In genomic region chr16:88870608-88871348, GRCh38 we compare ENCODE assay signal across 11 cellular contexts. TPM values are rescaled to one million over a fixed set of nuclear protein-coding genes. Genes with fewer than 3 reads are reported as not detected.
DNase-seq lines count a peak whose midpoint lies in the region; ATAC-seq, FAIRE-seq and TF ChIP-seq lines count a peak whose summit lies in the region.
"Had no signal": no experiment of that assay in that cellular context is flagged by ENCODE, and none has a peak within 500 bp of the region (broad histone marks: within the 10 kb centered on the region; RNA-seq: fewer than 3 reads in every experiment).

No MANE protein-coding gene starts in this region.

- H3K27me3 Mint-ChIP-seq in naive B cell: peaks cover 0 to 25% (median 8%) of the 10 kb centered on the region in 3 donors

- no peaks in the 10 kb centered on the region for H3K9me3 ChIP-seq in SK-N-SH

- peak overlapping the region in 7 of 8 donors; percentile 20 to 76 (median 57) for H3K4me3 Mint-ChIP-seq in naive B cell

- H3K9me3 Mint-ChIP-seq in naive B cell: peaks cover 0 to under 1% (median 0%) of the 10 kb centered on the region in 7 donors

- no peak overlapping the region for H3K27ac ChIP-seq in SK-N-SH (ENCODE audit: low read depth in 2 of 2, low read length in 1 of 2)
- H3K27ac ChIP-seq: SK-N-MC had no signal

- no peak for TF ChIP-seq RAD21 in SK-N-SH (IDR thresholded peaks at IDR 0.05; ENCODE audit: low read length)

- FAIRE-seq in GM12892 (lab: Jason Lieb, UNC): peak; percentile 90

- H4K20me1 ChIP-seq in SK-N-SH (ENCODE audit: insufficient read depth): no peaks in the 10 kb centered on the region

- no peaks in the 10 kb centered on the region for H3K36me3 ChIP-seq in SK-N-SH (replicated peaks in 1 of 2; ENCODE audit: control insufficient read depth in 1 of 2, insufficient read depth in 2 of 2, low read length in 1 of 2)

- no peak for TF ChIP-seq EP300 in SK-N-SH (IDR thresholded peaks at IDR 0.05; ENCODE audit: borderline replicate concordance in 1 of 2, low read depth in 1 of 2, low read length in 1 of 2)

- peaks cover 81% of the 10 kb centered on the region for H3K27me3 ChIP-seq in SK-N-SH (ENCODE audit: insufficient read depth)

- DNase-seq in NCI-H1436 (lab: John Stamatoyannopoulos, UW): peak; percentile 56
- no peak for DNase-seq in NCI-H1436 treated with DMSO at 0.1 percent for 48 hours (lab: John Stamatoyannopoulos, UW)
- no peak for DNase-seq in GM12892 (ENCODE audit: insufficient read length)
- DNase-seq in SK-N-SH: no peak
- DNase-seq in naive B cell: peak; percentile 29
- DNase-seq in HuH-7 (ENCODE audit: low spot score): no peak
- DNase-seq in NCI-H2029 (lab: John Stamatoyannopoulos, UW): no peak
- DNase-seq: 8988T, NCI-H2081 had no signal

- H2AFZ ChIP-seq in SK-N-SH (ENCODE audit: low read depth): no peak overlapping the region

- peaks cover 9 to 12% (median 11%) of the 10 kb centered on the region in 3 donors for H3K4me1 Mint-ChIP-seq in naive B cell

- H3K9ac ChIP-seq in SK-N-SH: no peak overlapping the region

- no peaks in the 10 kb centered on the region; a peak in 1 of 4 replicates for H3K4me1 ChIP-seq in SK-N-SH (ENCODE audit: control insufficient read depth in 1 of 2, insufficient read depth in 2 of 2, low read depth in 1 of 2, low read length in 1 of 2)

- peak overlapping the region; percentile 33 for H3K4me2 ChIP-seq in SK-N-SH

- no peak for TF ChIP-seq CTCF in SK-N-SH (IDR thresholded peaks at IDR 0.05)

- ATAC-seq in naive B cell (ENCODE audit: low read depth in 2 of 2): peak; percentile 68 to 69
- no peak for ATAC-seq in GM18861 (IDR thresholded peaks at IDR 0.05; ENCODE audit: unreplicated experiment)

- peak overlapping the region in 5 of 6 donors; percentile 24 to 78 (median 66) for H3K27ac Mint-ChIP-seq in naive B cell

- POLR2A ChIA-PET in SK-N-SH (lab: Yijun Ruan, JAX): no interaction called here

- 21% methylated on average over 28 of the region's 37 CpGs for WGBS in SK-N-SH (ENCODE audit: low lambda C conversion rate)

- no peak overlapping the region; a peak in 1 of 4 replicates for H3K4me3 ChIP-seq in SK-N-SH (ENCODE audit: low read depth in 2 of 2, low read length in 1 of 2)
- H3K4me3 ChIP-seq: SK-N-MC had no signal

- CTCF ChIA-PET in SK-N-SH (lab: Yijun Ruan, JAX): interaction anchor here (1.6 kb wide), 1 partner anchor 13 kb away, joined by 7 read pairs; no protein-coding TSS in a partner anchor

- no peak for TF ChIP-seq POLR2A in GM12892 (IDR thresholded peaks at IDR 0.05; ENCODE audit: low read depth, low read length)

- peaks cover 0 to 6% of the 10 kb centered on the region in 2 donors for H3K36me3 Mint-ChIP-seq in naive B cell

- H3K9me2 ChIP-seq in SK-N-SH: no peaks in the 10 kb centered on the region

- H3K79me2 ChIP-seq in SK-N-SH (ENCODE audit: insufficient read depth): no peaks in the 10 kb centered on the region

- H3F3A ChIP-seq in SK-N-SH (replicated peaks; ENCODE audit: insufficient read depth): no peaks in the 10 kb centered on the region

TF ChIP-seq in SK-N-SH, 30 proteins besides CTCF, POLR2A, EP300 and RAD21:
- TF ChIP-seq USF2 (IDR thresholded peaks at IDR 0.05; ENCODE audit: borderline replicate concordance, low read depth, low read length): no peak
- no peak for TF ChIP-seq FOSL2 (IDR thresholded peaks at IDR 0.05; ENCODE audit: borderline replicate concordance, low read depth)
- no peak for TF ChIP-seq TEAD4 (IDR thresholded peaks at IDR 0.05; ENCODE audit: borderline replicate concordance, insufficient read depth)

RNA-seq across cellular contexts. Expression of gene PABPN1L, which starts 4.3 kb away (rescaled TPM):
- polyA plus RNA-seq in GM12892 (2012; ENCODE audit: missing spikeins): not detected
- not detected in 2 replicates for polyA plus RNA-seq in SK-N-SH (2012; rRNA removed)
- not detected in 2 replicates for polyA plus RNA-seq in SK-N-SH (2012; cell fraction: cytosol; rRNA removed)
- polyA plus RNA-seq in SK-N-SH (2012; cell fraction: nucleus; rRNA removed): not detected in 2 replicates
- polyA plus RNA-seq in naive B cell (ENCODE audit: low read depth in 6 of 6): not detected

RNA-seq across cellular contexts. Expression of gene TRAPPC2L, which starts 13.9 kb away (rescaled TPM):
- polyA plus RNA-seq in GM12892 (2012; ENCODE audit: missing spikeins): 78.6 TPM
- polyA plus RNA-seq in SK-N-SH (2012; rRNA removed): 73.9 and 74.4 TPM in 2 replicates
- polyA plus RNA-seq in SK-N-SH (2012; cell fraction: cytosol; rRNA removed): 52.1 and 63.3 TPM in 2 replicates
- polyA plus RNA-seq in SK-N-SH (2012; cell fraction: nucleus; rRNA removed): 68.2 and 74.9 TPM in 2 replicates
- polyA plus RNA-seq in naive B cell (ENCODE audit: low read depth in 6 of 6): 100 to 1,000 TPM in 1 of 6 donors, 10 to 100 TPM in 5; 87.3 to 100 (median 90.9) TPM

RNA-seq across cellular contexts. Expression of gene GALNS, which starts 14.0 kb away (rescaled TPM):
- 9.9 TPM for polyA plus RNA-seq in GM12892 (2012; ENCODE audit: missing spikeins)
- 13.8 and 16.5 TPM in 2 replicates for polyA plus RNA-seq in SK-N-SH (2012; rRNA removed)
- 12.1 and 15.9 TPM in 2 replicates for polyA plus RNA-seq in SK-N-SH (2012; cell fraction: cytosol; rRNA removed)
- polyA plus RNA-seq in SK-N-SH (2012; cell fraction: nucleus; rRNA removed): 43.5 and 44.1 TPM in 2 replicates
- 10 to 100 TPM in 3 of 6 donors, 1 to 10 TPM in 3; 6.1 to 21.4 (median 9.5) TPM for polyA plus RNA-seq in naive B cell (ENCODE audit: low read depth in 6 of 6)

RNA-seq across cellular contexts. Expression of gene APRT, which starts 59.0 kb away (rescaled TPM):
- 180 TPM for polyA plus RNA-seq in GM12892 (2012; ENCODE audit: missing spikeins)
- polyA plus RNA-seq in SK-N-SH (2012; rRNA removed) (178 and 192 TPM in 2 replicates), naive B cell (ENCODE audit: low read depth in 6 of 6) (100 to 1,000 TPM; 330 to 484 (median 384) TPM)
- polyA plus RNA-seq in SK-N-SH (2012; cell fraction: cytosol; rRNA removed): 87.4 and 115 TPM in 2 replicates
- 186 and 231 TPM in 2 replicates for polyA plus RNA-seq in SK-N-SH (2012; cell fraction: nucleus; rRNA removed)

Comparison
In these comparisons a context has a peak if more than half of its experiments do, and no peak if none do; other contexts are left out.
1. DNase-seq: peak in NCI-H1436 (single experiment) and naive B cell (single experiment); none in NCI-H1436 treated with DMSO at 0.1 percent for 48 hours (single experiment), GM12892 (single experiment), SK-N-SH (single experiment), HuH-7 (single experiment) and NCI-H2029 (single experiment).